ENCODE assay signal across 8 cellular contexts in the genomic region with DNA sequence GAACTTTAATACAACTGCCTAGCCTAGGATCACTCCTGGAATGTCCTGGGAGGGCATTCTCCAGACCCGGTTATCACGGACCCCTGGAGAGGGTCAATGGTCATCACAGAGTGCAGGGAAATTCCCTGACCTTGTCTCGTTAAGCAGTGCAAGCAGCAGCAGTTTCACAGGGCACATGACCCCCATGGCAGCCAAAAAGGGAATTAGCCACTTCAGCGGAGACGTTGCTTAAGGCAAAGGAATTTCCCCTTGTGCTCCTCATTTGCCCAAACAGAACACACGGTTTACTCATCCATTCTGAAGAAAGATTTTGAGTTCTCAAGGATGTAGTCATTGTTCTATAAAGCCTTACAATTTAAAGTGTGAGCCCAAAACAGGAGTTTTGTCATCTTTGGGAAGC.
DNase-seq lines count a peak whose midpoint lies in the region; ATAC-seq and TF ChIP-seq lines count a peak whose summit lies in the region.

No MANE protein-coding gene starts in this region.

- CTCF ChIA-PET in BJ (lab: Yijun Ruan, JAX): interaction anchor here (0.7 to 4.5 kb wide), 10 partner anchors 13 to 754 kb away, joined by 3 to 39 read pairs (median 3); no protein-coding TSS in a partner anchor
- CTCF ChIA-PET in PC-3 (lab: Charles Lee): interaction anchor here (0.5 to 1.2 kb wide), 5 partner anchors 28 to 754 kb away, joined by 3 to 4 read pairs (median 3); no protein-coding TSS in a partner anchor

- H4K20me1 ChIP-seq in PC-3 (ENCODE audit: low read length) (no peaks in the 10 kb centered on the region), osteoblast (ENCODE audit: insufficient read depth, low read length) (no peaks in the 10 kb centered on the region)

- H3K36me3 Mint-ChIP-seq in nephron progenitor cell (ENCODE audit: low read depth): no peaks in the 10 kb centered on the region

- H3K4me1 ChIP-seq in PC-3 (ENCODE audit: insufficient read depth, low read length) (peaks cover 49% of the 10 kb centered on the region), osteoblast (ENCODE audit: insufficient read depth, low read length) (peaks cover 63% of the 10 kb centered on the region)

- no peaks in the 10 kb centered on the region for H3K9me2 ChIP-seq in PC-3 (replicated peaks; ENCODE audit: low read length)

- intact Hi-C loops in PC-3 (cut with micrococcal nuclease): loop anchor here (1.0 to 10.0 kb wide), 6 partner anchors 27 to 892 kb away; no protein-coding TSS in a partner anchor

- H3F3A ChIP-seq in PC-3 (ENCODE audit: low read length, unreplicated experiment): peaks cover 11% of the 10 kb centered on the region

- DNase-seq in BJ (ENCODE audit: low read depth) (peak; percentile 80), PC-3 (peak; percentile 84), fibroblast of the conjunctiva (ENCODE audit: low read depth) (peak; percentile 88), osteoblast (ENCODE audit: insufficient read length, low spot score, missing footprints) (no peak), HT-29 (ENCODE audit: low spot score) (no peak), nephron progenitor cell (no peak)

- H3K36me3 ChIP-seq in BJ (ENCODE audit: control insufficient read depth, insufficient read depth, low read length) (no peaks in the 10 kb centered on the region), PC-3 (ENCODE audit: low read depth, low read length) (no peaks in the 10 kb centered on the region), osteoblast (ENCODE audit: insufficient read depth, low read length) (no peaks in the 10 kb centered on the region)

- no peak overlapping the region for H3K4me3 Mint-ChIP-seq in nephron progenitor cell

- ATAC-seq in PC-3 (peak; percentile 41), HG03097 (IDR thresholded peaks at IDR 0.05; ENCODE audit: low FRiP score, unreplicated experiment) (no peak), HG03280 (IDR thresholded peaks at IDR 0.05; ENCODE audit: unreplicated experiment) (no peak)

- H3K4me3 ChIP-seq in BJ (ENCODE audit: low read depth, low read length) (no peak overlapping the region), PC-3 (ENCODE audit: low read length) (peak overlapping the region; percentile 47; the same call in 1 of the 2 replicates), osteoblast (ENCODE audit: insufficient read depth, low read length) (peak overlapping the region; percentile 36)

- no peak overlapping the region for H3K27ac Mint-ChIP-seq in nephron progenitor cell

- peak overlapping the region; percentile 24; the same call in 1 of the 2 replicates for H3K9ac ChIP-seq in PC-3 (ENCODE audit: low read length)

- no peaks in the 10 kb centered on the region for H3K27me3 Mint-ChIP-seq in nephron progenitor cell (ENCODE audit: low read depth, poor library complexity)

- H3K79me2 ChIP-seq in PC-3 (ENCODE audit: low read length) (no peaks in the 10 kb centered on the region), osteoblast (ENCODE audit: insufficient read depth, low read length) (no peaks in the 10 kb centered on the region)

- no peaks in the 10 kb centered on the region for H3K9me3 Mint-ChIP-seq in nephron progenitor cell

- peaks cover 23% of the 10 kb centered on the region for H3K4me1 Mint-ChIP-seq in nephron progenitor cell

- POLR2A ChIA-PET in BJ (lab: Charles Lee): interaction anchor here (1.3 kb wide), 1 partner anchor 18 kb away, joined by 6 read pairs; no protein-coding TSS in a partner anchor
- POLR2A ChIA-PET in PC-3 (lab: Charles Lee; ENCODE audit: unreplicated experiment): interaction anchor here (0.7 kb wide), 1 partner anchor 16 kb away, joined by 4 read pairs; no protein-coding TSS in a partner anchor

- H3K27me3 ChIP-seq in BJ (ENCODE audit: control insufficient read depth, insufficient read depth, low read length) (no peaks in the 10 kb centered on the region), PC-3 (ENCODE audit: low read length) (no peaks in the 10 kb centered on the region), osteoblast (ENCODE audit: insufficient read depth, low read length) (no peaks in the 10 kb centered on the region)

- BruUV-seq in PC-3 (replicated peaks; lab: Mats Ljungman, UMichigan): no TSS peak

- H3K9me3 ChIP-seq in PC-3 (ENCODE audit: low read length) (no peaks in the 10 kb centered on the region), osteoblast (ENCODE audit: low read depth, low read length) (no peaks in the 10 kb centered on the region)

- H3K27ac ChIP-seq in PC-3 (ENCODE audit: low read length) (peak overlapping the region; percentile 72), osteoblast (ENCODE audit: low read depth, low read length) (peak overlapping the region; percentile 91)

- TF ChIP-seq CTCF in BJ (IDR thresholded peaks at IDR 0.05; ENCODE audit: insufficient read depth, low read depth, low read length): no peak
- TF ChIP-seq CTCF in PC-3 (conservative IDR thresholded peaks at IDR 0.05; ENCODE audit: low read depth, low read length): no peak
- TF ChIP-seq CTCF in osteoblast (IDR thresholded peaks at IDR 0.05; ENCODE audit: extremely low read depth, low read depth, low read length): no peak
- no peak for TF ChIP-seq CTCF in nephron progenitor cell (IDR thresholded peaks at IDR 0.05)

- peak overlapping the region; percentile 75 for H3K4me2 ChIP-seq in PC-3 (ENCODE audit: low read length)
- H3K4me2 ChIP-seq in osteoblast (ENCODE audit: insufficient read depth, low read length): peak overlapping the region; percentile 68

- H2AFZ ChIP-seq in PC-3 (ENCODE audit: low read length) (peak overlapping the region; percentile 66), osteoblast (ENCODE audit: low read length) (no peak overlapping the region)

Comparison
In these comparisons a context has a peak if more than half of its experiments do, and no peak if none do; other contexts are left out.
1. DNase-seq: peak in BJ (single experiment), PC-3 (single experiment) and fibroblast of the conjunctiva (single experiment); none in osteoblast (single experiment), HT-29 (single experiment) and nephron progenitor cell (single experiment).